10 cellular contexts compared by ENCODE assay signal in the genomic region with DNA sequence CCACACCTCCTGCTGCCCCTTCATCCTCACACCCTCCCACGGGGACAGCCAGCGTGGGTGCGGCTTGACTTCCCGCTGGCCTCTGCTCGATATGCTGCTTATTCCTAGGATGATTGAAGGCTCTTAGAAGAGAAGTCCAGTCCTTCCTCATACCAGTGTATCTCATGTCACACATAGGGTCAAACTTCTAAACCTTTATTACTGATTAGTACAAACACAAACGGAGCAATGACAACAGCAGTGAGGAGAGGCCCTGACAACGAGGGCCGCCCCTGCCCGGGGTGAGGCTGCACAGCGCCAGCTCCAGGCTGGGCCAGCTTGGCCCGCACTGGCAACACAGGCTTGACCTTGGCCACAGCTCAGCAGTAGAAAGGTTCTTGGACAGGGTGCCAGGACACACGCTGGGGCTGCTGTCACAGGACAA. TPM values are rescaled to one million over a fixed set of nuclear protein-coding genes. Genes with fewer than 3 reads are reported as not detected.
DNase-seq lines count a peak whose midpoint lies in the region; ATAC-seq and TF ChIP-seq lines count a peak whose summit lies in the region.
"Had no signal": no experiment of that assay in that cellular context is flagged by ENCODE, and none has a peak within 500 bp of the region (broad histone marks: within the 10 kb centered on the region; RNA-seq: fewer than 3 reads in every experiment).

No MANE protein-coding gene starts in this region.

- peaks cover 0 to 56% of the 10 kb centered on the region in 2 donors for H3K36me3 ChIP-seq in adrenal gland (replicated peaks in 1 of 2)

- H3K4me1 Mint-ChIP-seq in activated CD4-positive, alpha-beta T cell treated with anti-CD3 and anti-CD28 coated beads, Interleukin-2, amount 10 ng/mL, durations not matched to agents 24 days and 14 days, result peaks cover 35% of the 10 kb centered on the region
- H3K4me1 Mint-ChIP-seq in stimulated activated naive CD8-positive, alpha-beta T cell treated with anti-CD3 and anti-CD28 coated beads, Interleukin-15, amount 100 ng/mL, for 72 hours, result peaks cover 52% of the 10 kb centered on the region

- H3K4me3 Mint-ChIP-seq in activated CD4-positive, alpha-beta T cell treated with anti-CD3 and anti-CD28 coated beads, Interleukin-2, amount 10 ng/mL, durations not matched to agents 24 days and 14 days, result peak overlapping the region; percentile 99
- H3K4me3 Mint-ChIP-seq in stimulated activated naive CD8-positive, alpha-beta T cell treated with anti-CD3 and anti-CD28 coated beads, Interleukin-15, amount 100 ng/mL, for 72 hours, result peak overlapping the region; percentile 89

- intact Hi-C loops in activated CD4-positive, alpha-beta T cell treated with anti-CD3 and anti-CD28 coated beads, Interleukin-2, amount 10 ng/mL, durations not matched to agents 24 days and 14 days (cut with micrococcal nuclease), result loop anchor here (5.0 to 10.0 kb wide), 4 partner anchors 88 to 335 kb away; partner anchors contain the start of genes AP3S2 and IQGAP1
- intact Hi-C loops in adrenal gland (cut with DNase I), result no loop called here

- no peaks in the 10 kb centered on the region for H3K9me3 ChIP-seq in adrenal gland (replicated peaks in 1 of 3)
- H3K9me3 ChIP-seq: A549 had no signal

- no peak for TF ChIP-seq CTCF in adrenal gland (IDR thresholded peaks at IDR 0.05)

- peak in 1 of 2 donors; percentile 59 for TF ChIP-seq POLR2A in adrenal gland (IDR thresholded peaks at IDR 0.05)

- no peak for DNase-seq in activated CD4-positive, alpha-beta T cell treated with anti-CD3 and anti-CD28 coated beads, Interleukin-2, amount 10 ng/mL, durations not matched to agents 24 days and 14 days
- no peak for DNase-seq in activated CD4-positive, alpha-beta T cell treated with anti-CD3 and anti-CD28 coated beads for 1 hour
- DNase-seq in adrenal gland (peak; percentile 82 to 95 (median 92)), left lobe of liver (ENCODE audit: low spot score) (peak; percentile 89), HPDE6-E6E7 (ENCODE audit: extremely low spot score) (no peak)
- DNase-seq in stimulated activated naive CD8-positive, alpha-beta T cell treated with anti-CD3 and anti-CD28 coated beads, Interleukin-15, amount 100 ng/mL, for 72 hours, result no peak
- DNase-seq in activated CD8-positive, alpha-beta memory T cell treated with anti-CD3 and anti-CD28 coated beads, Interleukin-2, amount 50 U/mL, for 4 hours, result no peak

- H3K27me3 Mint-ChIP-seq in activated CD4-positive, alpha-beta T cell treated with anti-CD3 and anti-CD28 coated beads, Interleukin-2, amount 10 ng/mL, durations not matched to agents 24 days and 14 days, result no peaks in the 10 kb centered on the region
- no peaks in the 10 kb centered on the region for H3K27me3 Mint-ChIP-seq in stimulated activated naive CD8-positive, alpha-beta T cell treated with anti-CD3 and anti-CD28 coated beads, Interleukin-15, amount 100 ng/mL, for 72 hours

- peak overlapping the region; percentile 95 for H3K27ac Mint-ChIP-seq in activated CD4-positive, alpha-beta T cell treated with anti-CD3 and anti-CD28 coated beads, Interleukin-2, amount 10 ng/mL, durations not matched to agents 24 days and 14 days
- peak overlapping the region in 1 of 2 donors; percentile 34 for H3K27ac Mint-ChIP-seq in stimulated activated naive CD8-positive, alpha-beta T cell treated with anti-CD3 and anti-CD28 coated beads, Interleukin-15, amount 100 ng/mL, for 72 hours

- H3K27me3 ChIP-seq in adrenal gland, result no peaks in the 10 kb centered on the region

- H3K4me1 ChIP-seq in adrenal gland (replicated peaks in 1 of 2), result peaks cover 40 to 51% of the 10 kb centered on the region in 2 donors

- no peaks in the 10 kb centered on the region for H3K9me3 Mint-ChIP-seq in activated CD4-positive, alpha-beta T cell treated with anti-CD3 and anti-CD28 coated beads, Interleukin-2, amount 10 ng/mL, durations not matched to agents 24 days and 14 days
- H3K9me3 Mint-ChIP-seq in stimulated activated naive CD8-positive, alpha-beta T cell treated with anti-CD3 and anti-CD28 coated beads, Interleukin-15, amount 100 ng/mL, for 72 hours, result no peaks in the 10 kb centered on the region

- H3K4me3 ChIP-seq in adrenal gland, result no peak overlapping the region
- H3K4me3 ChIP-seq: A549 had no signal

- peak overlapping the region; percentile 86 to 97 (median 90) for H3K27ac ChIP-seq in adrenal gland
- H3K27ac ChIP-seq: A549 had no signal

- WGBS in adrenal gland, 4 donors, result 35 to 46% (median 43%) methylated on average over 10 to 12 of the region's 12 CpGs

- H3K36me3 Mint-ChIP-seq in activated CD4-positive, alpha-beta T cell treated with anti-CD3 and anti-CD28 coated beads, Interleukin-2, amount 10 ng/mL, durations not matched to agents 24 days and 14 days (ENCODE audit: low read depth), result peaks cover 47% of the 10 kb centered on the region

- ATAC-seq in left lobe of liver, result peak; percentile 56
- ATAC-seq in stimulated activated naive CD8-positive, alpha-beta T cell treated with anti-CD3 and anti-CD28 coated beads, Interleukin-15, amount 100 ng/mL, for 72 hours, result no peak
- no peak for ATAC-seq in GM19351 (IDR thresholded peaks at IDR 0.05; ENCODE audit: unreplicated experiment)
- ATAC-seq: A549 had no signal

RNA-seq across cellular contexts. Expression of gene CIB1, which starts 3.7 kb away (rescaled TPM):
- 149 and 156 TPM in 2 replicates for total RNA-seq in activated CD4-positive, alpha-beta T cell treated with anti-CD3 and anti-CD28 coated beads, Interleukin-2, amount 10 ng/mL, durations not matched to agents 24 days and 14 days
- total RNA-seq in adrenal gland, result 100 to 1,000 TPM in 5 of 8 donors, 10 to 100 TPM in 3; 38.8 to 191 (median 121) TPM
- 100 to 1,000 TPM; 138 to 259 (median 141) TPM for polyA plus RNA-seq in adrenal gland
- 44.1 TPM for total RNA-seq in left lobe of liver

RNA-seq across cellular contexts. Expression of gene GDPGP1, which starts 3.9 kb away (rescaled TPM):
- total RNA-seq in activated CD4-positive, alpha-beta T cell treated with anti-CD3 and anti-CD28 coated beads, Interleukin-2, amount 10 ng/mL, durations not matched to agents 24 days and 14 days, result 9.9 and 11.9 TPM in 2 replicates
- total RNA-seq in adrenal gland (10 to 100 TPM in 5 of 8 donors, 1 to 10 TPM in 3; 7.0 to 17.1 (median 10.4) TPM), left lobe of liver (5.6 TPM)
- 1 to 10 TPM; 2.6 to 4.7 (median 2.9) TPM for polyA plus RNA-seq in adrenal gland

RNA-seq across cellular contexts. Expression of gene TTLL13, which starts 19.3 kb away (rescaled TPM):
- 0.44 and 1.4 TPM in 2 replicates for total RNA-seq in activated CD4-positive, alpha-beta T cell treated with anti-CD3 and anti-CD28 coated beads, Interleukin-2, amount 10 ng/mL, durations not matched to agents 24 days and 14 days
- total RNA-seq in adrenal gland (under 1 TPM in 3 of 8 donors, not detected in 5; 0.28 to 0.43 (median 0.42) TPM), left lobe of liver (0.15 TPM)
- polyA plus RNA-seq in adrenal gland, result 1 to 10 TPM in 1 of 3 donors, under 1 TPM in 2; 0.11 to 1.9 (median 0.20) TPM
- total RNA-seq: omental fat pad had no signal

RNA-seq across cellular contexts. Expression of gene SEMA4B, which starts 29.0 kb away (rescaled TPM):
- total RNA-seq in activated CD4-positive, alpha-beta T cell treated with anti-CD3 and anti-CD28 coated beads, Interleukin-2, amount 10 ng/mL, durations not matched to agents 24 days and 14 days, result 17.5 and 18.9 TPM in 2 replicates
- total RNA-seq in adrenal gland (100 to 1,000 TPM in 4 of 8 donors, 10 to 100 TPM in 4; 27.5 to 155 (median 97.3) TPM), left lobe of liver (23.7 TPM)
- polyA plus RNA-seq in adrenal gland, result 10 to 100 TPM; 20.2 to 50.3 (median 41.6) TPM

RNA-seq across cellular contexts. Expression of gene NGRN, which starts 35.4 kb away (rescaled TPM):
- total RNA-seq in activated CD4-positive, alpha-beta T cell treated with anti-CD3 and anti-CD28 coated beads, Interleukin-2, amount 10 ng/mL, durations not matched to agents 24 days and 14 days, result 43.2 and 44.3 TPM in 2 replicates
- 100 to 1,000 TPM in 5 of 8 donors, 10 to 100 TPM in 3; 61.4 to 131 (median 103) TPM for total RNA-seq in adrenal gland
- 100 to 1,000 TPM in 1 of 3 donors, 10 to 100 TPM in 2; 53.5 to 133 (median 56.3) TPM for polyA plus RNA-seq in adrenal gland
- total RNA-seq in left lobe of liver, result 26.7 TPM

Comparison
In these comparisons a context has a peak if more than half of its experiments do, and no peak if none do; other contexts are left out.
1. DNase-seq: peak in adrenal gland (7 of 7) and left lobe of liver (single experiment); none in activated CD4-positive, alpha-beta T cell treated with anti-CD3 and anti-CD28 coated beads, Interleukin-2, amount 10 ng/mL, durations not matched to agents 24 days and 14 days (single experiment), activated CD4-positive, alpha-beta T cell treated with anti-CD3 and anti-CD28 coated beads for 1 hour (single experiment), stimulated activated naive CD8-positive, alpha-beta T cell treated with anti-CD3 and anti-CD28 coated beads, Interleukin-15, amount 100 ng/mL, for 72 hours (0 of 2), HPDE6-E6E7 (single experiment) and activated CD8-positive, alpha-beta memory T cell treated with anti-CD3 and anti-CD28 coated beads, Interleukin-2, amount 50 U/mL, for 4 hours (single experiment).